ENCODE assay signal across 17 cellular contexts in genomic region chr9:123453058-123453667, GRCh38.
"Had no signal": no experiment of that assay in that cellular context is flagged by ENCODE, and none has a peak within 500 bp of the region (broad histone marks: within the 10 kb centered on the region; RNA-seq: fewer than 3 reads in every experiment).

No MANE protein-coding gene starts in this region.

- H3K9me3 ChIP-seq: ascending aorta, neutrophil, suprapubic skin had no signal

- H3K36me3 Mint-ChIP-seq: activated naive CD8-positive, alpha-beta T cell treated with anti-CD3 and anti-CD28 coated beads for 36 hours had no signal

- H3K9ac ChIP-seq: parathyroid adenoma had no signal

- H3K9me3 Mint-ChIP-seq: activated CD4-positive, alpha-beta memory T cell treated with anti-CD3 and anti-CD28 coated beads, Interleukin-2, amount 10 ng/mL, durations not matched to agents 7 days and 5 days; activated naive CD8-positive, alpha-beta T cell treated with anti-CD3 and anti-CD28 coated beads for 36 hours; activated T-cell treated with anti-CD3 and anti-CD28 coated beads, Interleukin-2, amount 50 U/mL, for 72 hours; naive B cell; T-helper 1 cell treated with Interleukin-12 subunit alpha and Interleukin-12 subunit beta and Interleukin-4 antibody, amounts not matched to agents 30 μg/mL and 1 μg/mL, for 36 hours had no signal

- H3K27me3 ChIP-seq: ascending aorta, foreskin keratinocyte, neutrophil, suprapubic skin had no signal

- H3K4me3 ChIP-seq: ascending aorta, suprapubic skin had no signal

- H3K4me3 Mint-ChIP-seq: activated CD4-positive, alpha-beta memory T cell treated with anti-CD3 and anti-CD28 coated beads, Interleukin-2, amount 10 ng/mL, durations not matched to agents 7 days and 5 days; activated CD4-positive, alpha-beta T cell treated with anti-CD3 and anti-CD28 coated beads for 36 hours; activated naive CD8-positive, alpha-beta T cell treated with anti-CD3 and anti-CD28 coated beads for 36 hours; activated T-cell treated with anti-CD3 and anti-CD28 coated beads, Interleukin-2, amount 50 U/mL, for 72 hours; naive B cell; T-helper 1 cell treated with Interleukin-12 subunit alpha and Interleukin-12 subunit beta and Interleukin-4 antibody, amounts not matched to agents 30 μg/mL and 1 μg/mL, for 36 hours had no signal

- H3K4me1 ChIP-seq: ascending aorta, foreskin keratinocyte, parathyroid adenoma had no signal

- H3K27ac Mint-ChIP-seq: activated CD4-positive, alpha-beta memory T cell treated with anti-CD3 and anti-CD28 coated beads, Interleukin-2, amount 10 ng/mL, durations not matched to agents 7 days and 5 days; activated CD4-positive, alpha-beta T cell treated with anti-CD3 and anti-CD28 coated beads for 36 hours; activated naive CD8-positive, alpha-beta T cell treated with anti-CD3 and anti-CD28 coated beads for 36 hours; activated T-cell treated with anti-CD3 and anti-CD28 coated beads, Interleukin-2, amount 50 U/mL, for 72 hours; T-helper 1 cell treated with Interleukin-12 subunit alpha and Interleukin-12 subunit beta and Interleukin-4 antibody, amounts not matched to agents 30 μg/mL and 1 μg/mL, for 36 hours had no signal

- H3K4me1 Mint-ChIP-seq: activated CD4-positive, alpha-beta memory T cell treated with anti-CD3 and anti-CD28 coated beads, Interleukin-2, amount 10 ng/mL, durations not matched to agents 7 days and 5 days; activated CD4-positive, alpha-beta T cell treated with anti-CD3 and anti-CD28 coated beads for 36 hours; activated naive CD8-positive, alpha-beta T cell treated with anti-CD3 and anti-CD28 coated beads for 36 hours; naive B cell had no signal

- DNase-seq: activated CD4-positive, alpha-beta memory T cell treated with anti-CD3 and anti-CD28 coated beads, Interleukin-2, amount 10 ng/mL, durations not matched to agents 7 days and 5 days; activated CD4-positive, alpha-beta T cell treated with anti-CD3 and anti-CD28 coated beads for 36 hours; activated naive CD8-positive, alpha-beta T cell treated with anti-CD3 and anti-CD28 coated beads for 36 hours; activated T-cell treated with anti-CD3 and anti-CD28 coated beads, Interleukin-2, amount 50 U/mL, for 72 hours; cortex of kidney; effector CD8-positive, alpha-beta T cell; foreskin keratinocyte; naive B cell; SIG-M5; stimulated activated CD4-positive, alpha-beta T cell treated with anti-CD3 and anti-CD28 coated beads, Interleukin-4, amount 100 ng/mL, for 4 hours; stimulated activated CD8-positive, alpha-beta memory T cell treated with anti-CD3 and anti-CD28 coated beads, Interleukin-4, amount 100 ng/mL, for 48 hours; stimulated activated naive CD8-positive, alpha-beta T cell treated with anti-CD3 and anti-CD28 coated beads, Interleukin-15, Interleukin-2, amounts not matched to agents 100 U/mL and 50 U/mL, for 24 hours had no signal

- H3K27ac ChIP-seq: ascending aorta, foreskin keratinocyte, neutrophil, parathyroid adenoma, suprapubic skin had no signal

- H3K27me3 Mint-ChIP-seq: activated CD4-positive, alpha-beta memory T cell treated with anti-CD3 and anti-CD28 coated beads, Interleukin-2, amount 10 ng/mL, durations not matched to agents 7 days and 5 days; activated CD4-positive, alpha-beta T cell treated with anti-CD3 and anti-CD28 coated beads for 36 hours; activated naive CD8-positive, alpha-beta T cell treated with anti-CD3 and anti-CD28 coated beads for 36 hours; naive B cell had no signal
